In genomic region chr22:29727248-29727551, GRCh38 we compare ENCODE assay signal across 9 cellular contexts. TPM values are rescaled to one million over a fixed set of nuclear protein-coding genes. Genes with fewer than 3 reads are reported as not detected.
A peak's percentile ranks its signal among the peaks of the same experiment; 100 is the strongest.
DNase-seq lines count a peak whose midpoint lies in the region; ATAC-seq and TF ChIP-seq lines count a peak whose summit lies in the region.
"Had no signal": no experiment of that assay in that cellular context is flagged by ENCODE, and none has a peak within 500 bp of the region (broad histone marks: within the 10 kb centered on the region; RNA-seq: fewer than 3 reads in every experiment).

No MANE protein-coding gene starts in this region.

- POLR2A ChIA-PET in activated CD4-positive, alpha-beta T cell treated with anti-CD3 and anti-CD28 coated beads for 36 hours (lab: Charles Lee), result no interaction called here
- POLR2A ChIA-PET in Panc1 (lab: Charles Lee), result no interaction called here

- no peaks in the 10 kb centered on the region for H3K4me1 Mint-ChIP-seq in activated CD4-positive, alpha-beta T cell treated with anti-CD3 and anti-CD28 coated beads for 36 hours
- peaks cover 0 to 6% of the 10 kb centered on the region in 2 donors for H3K4me1 Mint-ChIP-seq in stimulated activated naive B cell treated with anti-CD40 and anti-IgM and Interleukin-4, amounts not matched to agents 10 μg/mL and 1 μg/mL and 100 μg/mL, for 72 hours
- H3K4me1 Mint-ChIP-seq: CD4-positive, CD25-positive, alpha-beta regulatory T cell had no signal

- H3K27me3 ChIP-seq in Panc1 (ENCODE audit: control insufficient read depth, insufficient read depth, low read length), result no peaks in the 10 kb centered on the region

- no peaks in the 10 kb centered on the region for H3K9me3 ChIP-seq in Panc1 (ENCODE audit: control insufficient read depth, insufficient read depth, low read depth, low read length)

- peak; percentile 44 for ATAC-seq in activated CD4-positive, alpha-beta T cell treated with anti-CD3 and anti-CD28 coated beads for 36 hours
- ATAC-seq in Panc1, result peak; percentile 62
- ATAC-seq in stimulated activated naive B cell treated with anti-CD40 and anti-IgM and Interleukin-4, amounts not matched to agents 10 μg/mL and 1 μg/mL and 100 μg/mL, for 72 hours (replicated peaks), result peak; percentile 42 to 45

- H3K4me3 Mint-ChIP-seq in activated CD4-positive, alpha-beta T cell treated with anti-CD3 and anti-CD28 coated beads for 36 hours, result no peak overlapping the region
- no peak overlapping the region for H3K4me3 Mint-ChIP-seq in stimulated activated naive B cell treated with anti-CD40 and anti-IgM and Interleukin-4, amounts not matched to agents 10 μg/mL and 1 μg/mL and 100 μg/mL, for 72 hours
- H3K4me3 Mint-ChIP-seq: CD4-positive, CD25-positive, alpha-beta regulatory T cell had no signal

- no peaks in the 10 kb centered on the region for H3K36me3 Mint-ChIP-seq in activated CD4-positive, alpha-beta T cell treated with anti-CD3 and anti-CD28 coated beads for 36 hours (ENCODE audit: low read depth)
- H3K36me3 Mint-ChIP-seq in stimulated activated naive B cell treated with anti-CD40 and anti-IgM and Interleukin-4, amounts not matched to agents 10 μg/mL and 1 μg/mL and 100 μg/mL, for 72 hours, result peaks cover 6% of the 10 kb centered on the region in 2 donors

- H3K9me3 Mint-ChIP-seq in activated CD4-positive, alpha-beta T cell treated with anti-CD3 and anti-CD28 coated beads for 36 hours (ENCODE audit: low read depth), result no peaks in the 10 kb centered on the region
- no peaks in the 10 kb centered on the region for H3K9me3 Mint-ChIP-seq in stimulated activated naive B cell treated with anti-CD40 and anti-IgM and Interleukin-4, amounts not matched to agents 10 μg/mL and 1 μg/mL and 100 μg/mL, for 72 hours
- H3K9me3 Mint-ChIP-seq: CD4-positive, CD25-positive, alpha-beta regulatory T cell had no signal

- no peaks in the 10 kb centered on the region for H3K36me3 ChIP-seq in Panc1 (ENCODE audit: control insufficient read depth, insufficient read depth, low read length)

- no peak overlapping the region for H3K27ac Mint-ChIP-seq in activated CD4-positive, alpha-beta T cell treated with anti-CD3 and anti-CD28 coated beads for 36 hours
- H3K27ac Mint-ChIP-seq in stimulated activated naive B cell treated with anti-CD40 and anti-IgM and Interleukin-4, amounts not matched to agents 10 μg/mL and 1 μg/mL and 100 μg/mL, for 72 hours, result no peak overlapping the region
- H3K27ac Mint-ChIP-seq: CD4-positive, CD25-positive, alpha-beta regulatory T cell had no signal

- no peaks in the 10 kb centered on the region for H3K4me1 ChIP-seq in Panc1 (ENCODE audit: control insufficient read depth, insufficient read depth, low read length)

- in situ Hi-C loops in Panc1 (cut with HindIII; ENCODE audit: low pct_unique_long_range_greater_than_20kb, low sequenced_read_pairs), result no loop called here

- CTCF ChIA-PET in activated CD4-positive, alpha-beta T cell treated with anti-CD3 and anti-CD28 coated beads for 36 hours (lab: Charles Lee), result no interaction called here
- CTCF ChIA-PET in Panc1 (lab: Charles Lee), result no interaction called here

- TF ChIP-seq CTCF in Panc1 (IDR thresholded peaks at IDR 0.05) (no peak; the same call in 1 of the 2 replicates), fibroblast of pulmonary artery (IDR thresholded peaks at IDR 0.05; ENCODE audit: low read length, missing control alignments) (peak; percentile 44)

- intact Hi-C loops in activated CD4-positive, alpha-beta T cell treated with anti-CD3 and anti-CD28 coated beads for 36 hours (cut with DNase I, micrococcal nuclease), result loop anchor here (10.0 kb wide), 2 partner anchors 278 to 358 kb away; partner anchors contain the start of gene HORMAD2 (in 1 of the 2)
- intact Hi-C loops in Panc1 (cut with micrococcal nuclease; ENCODE audit: unreplicated experiment), result no loop called here

- no peaks in the 10 kb centered on the region for H3K27me3 Mint-ChIP-seq in activated CD4-positive, alpha-beta T cell treated with anti-CD3 and anti-CD28 coated beads for 36 hours
- peaks cover 18 to 28% of the 10 kb centered on the region in 2 donors for H3K27me3 Mint-ChIP-seq in stimulated activated naive B cell treated with anti-CD40 and anti-IgM and Interleukin-4, amounts not matched to agents 10 μg/mL and 1 μg/mL and 100 μg/mL, for 72 hours

- peak; percentile 54 for DNase-seq in activated CD4-positive, alpha-beta T cell treated with anti-CD3 and anti-CD28 coated beads for 36 hours
- no peak for DNase-seq in activated CD4-positive, alpha-beta T cell treated with anti-CD3 and anti-CD28 coated beads for 4 hours
- DNase-seq in Panc1 (ENCODE audit: low read depth, low spot score) (no peak), fibroblast of pulmonary artery (ENCODE audit: low read depth) (peak; percentile 50), SKM-1 (lab: John Stamatoyannopoulos, UW; ENCODE audit: unreplicated experiment) (no peak), NCI-H446 (lab: John Stamatoyannopoulos, UW) (no peak)
- no peak for DNase-seq in stimulated activated naive B cell treated with anti-CD40 and anti-IgM and Interleukin-4, amounts not matched to agents 10 μg/mL and 1 μg/mL and 100 μg/mL, for 72 hours
- no peak for DNase-seq in NK-92 treated with Interleukin-12 subunit alpha and Interleukin-12 subunit beta, amount 100 ng/mL, for 24 hours (lab: John Stamatoyannopoulos, UW)

- no TSS peak for BruUV-seq in Panc1 (replicated peaks; lab: Mats Ljungman, UMichigan)

- H3K27ac ChIP-seq in Panc1 (ENCODE audit: low read length), result no peak overlapping the region

- no peak overlapping the region for H3K4me3 ChIP-seq in Panc1 (ENCODE audit: low read depth in 2 of 2, low read length in 2 of 2)
- no peak overlapping the region for H3K4me3 ChIP-seq in fibroblast of pulmonary artery (replicated peaks; ENCODE audit: low read depth, low read length)

RNA-seq across cellular contexts. Expression of gene CABP7, which starts 7.4 kb away (rescaled TPM):
- not detected for total RNA-seq in activated CD4-positive, alpha-beta T cell treated with anti-CD3 and anti-CD28 coated beads for 36 hours
- 2.1 TPM for total RNA-seq in Panc1 (2021; ENCODE audit: unreplicated experiment)
- 2.1 TPM for polyA plus RNA-seq in Panc1 (2012; ENCODE audit: insufficient read length)

RNA-seq across cellular contexts. Expression of gene ZMAT5, which starts 39.6 kb away (rescaled TPM):
- total RNA-seq in activated CD4-positive, alpha-beta T cell treated with anti-CD3 and anti-CD28 coated beads for 36 hours, result 10 to 100 TPM; 19.2 to 25.1 TPM
- 22.4 TPM for total RNA-seq in Panc1 (2021; ENCODE audit: unreplicated experiment)
- 30.5 TPM for polyA plus RNA-seq in Panc1 (2012; ENCODE audit: insufficient read length)

RNA-seq across cellular contexts. Expression of gene UQCR10, which starts 40.0 kb away (rescaled TPM):
- total RNA-seq in activated CD4-positive, alpha-beta T cell treated with anti-CD3 and anti-CD28 coated beads for 36 hours, result 10 to 100 TPM; 95.5 to 95.9 TPM
- 93.7 TPM for total RNA-seq in Panc1 (2021; ENCODE audit: unreplicated experiment)
- polyA plus RNA-seq in Panc1 (2012; ENCODE audit: insufficient read length), result 172 TPM

Comparison
In these comparisons a context has a peak if more than half of its experiments do, and no peak if none do; other contexts are left out.
1. DNase-seq: peak in activated CD4-positive, alpha-beta T cell treated with anti-CD3 and anti-CD28 coated beads for 36 hours (single experiment) and fibroblast of pulmonary artery (single experiment); none in activated CD4-positive, alpha-beta T cell treated with anti-CD3 and anti-CD28 coated beads for 4 hours (0 of 2), Panc1 (single experiment), stimulated activated naive B cell treated with anti-CD40 and anti-IgM and Interleukin-4, amounts not matched to agents 10 μg/mL and 1 μg/mL and 100 μg/mL, for 72 hours (single experiment), SKM-1 (single experiment), NK-92 treated with Interleukin-12 subunit alpha and Interleukin-12 subunit beta, amount 100 ng/mL, for 24 hours (single experiment) and NCI-H446 (0 of 2).
2. Peak in every context shown above with its lines, with median percentiles within 50 percentile points of each other: ATAC-seq.